ENCODE assay signal across 11 cellular contexts in the genomic region with DNA sequence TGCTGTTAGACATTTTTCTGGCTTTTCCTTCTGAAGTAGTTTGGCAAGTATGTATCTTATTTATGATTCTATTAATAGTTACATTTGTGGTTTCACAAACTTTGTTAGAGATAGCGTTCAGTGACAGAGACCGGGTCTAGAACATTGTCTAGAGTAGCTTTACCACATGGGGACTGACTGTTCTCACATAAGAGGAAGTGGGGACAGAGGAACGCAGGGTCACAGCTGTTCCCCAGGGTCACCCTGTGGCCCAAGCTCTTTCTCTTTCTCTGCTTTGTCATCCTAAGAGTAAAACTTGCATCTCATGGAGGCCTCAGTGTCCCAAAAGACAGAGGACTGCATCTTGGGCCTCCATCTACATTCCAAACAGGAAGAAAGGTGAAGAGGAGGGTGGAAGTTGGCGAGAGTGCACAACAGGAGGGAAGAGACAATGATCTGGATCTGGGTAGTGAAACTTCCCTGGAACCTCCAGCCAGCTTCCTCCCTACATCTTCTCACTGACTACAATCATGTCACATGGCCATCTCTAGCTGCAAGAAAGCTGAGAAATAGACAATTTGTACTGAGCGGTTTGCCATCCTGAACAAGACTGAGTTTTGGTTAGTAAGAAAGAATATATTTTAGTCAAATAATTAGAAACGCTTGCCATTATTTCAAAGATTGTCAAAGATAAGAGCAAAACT.
A peak's percentile ranks its signal among the peaks of the same experiment; 100 is the strongest.
DNase-seq lines count a peak whose midpoint lies in the region; ATAC-seq, FAIRE-seq and TF ChIP-seq lines count a peak whose summit lies in the region.
"Had no signal": no experiment of that assay in that cellular context is flagged by ENCODE, and none has a peak within 500 bp of the region (broad histone marks: within the 10 kb centered on the region; RNA-seq: fewer than 3 reads in every experiment).

No MANE protein-coding gene starts in this region.

- DNase-seq in retina: no peak
- DNase-seq in urothelium cell line (ENCODE audit: low spot score): no peak
- no peak for DNase-seq in activated naive CD4-positive, alpha-beta T cell treated with anti-CD3 and anti-CD28 coated beads, Interleukin-2, amount 50 U/mL, for 72 hours (ENCODE audit: low spot score in 2 of 2)
- DNase-seq in activated CD4-positive, alpha-beta T cell treated with anti-CD3 and anti-CD28 coated beads, Interleukin-2, amount 50 U/mL, for 4 hours: no peak
- DNase-seq: CD4-positive, alpha-beta memory T cell had no signal

- H3K36me3 Mint-ChIP-seq in activated naive CD4-positive, alpha-beta T cell treated with anti-CD3 and anti-CD28 coated beads, Interleukin-2, amount 50 U/mL, for 72 hours: peaks cover 5 to 13% of the 10 kb centered on the region in 2 donors
- H3K36me3 Mint-ChIP-seq: brain had no signal

- H3K27me3 ChIP-seq in gastroesophageal sphincter: no peaks in the 10 kb centered on the region
- H3K27me3 ChIP-seq: suprapubic skin had no signal

- no peak for TF ChIP-seq EP300 in gastroesophageal sphincter (IDR thresholded peaks at IDR 0.05)

- no peaks in the 10 kb centered on the region for H3K36me3 ChIP-seq in gastroesophageal sphincter
- H3K36me3 ChIP-seq: suprapubic skin had no signal

- H3K4me3 ChIP-seq in gastroesophageal sphincter: no peak overlapping the region
- H3K4me3 ChIP-seq: suprapubic skin had no signal

- H3K27ac ChIP-seq in gastroesophageal sphincter: no peak overlapping the region
- H3K27ac ChIP-seq: suprapubic skin had no signal

- TF ChIP-seq POLR2A in gastroesophageal sphincter (IDR thresholded peaks at IDR 0.05): no peak

- TF ChIP-seq CTCF in gastroesophageal sphincter (IDR thresholded peaks at IDR 0.05): no peak

- H3K9me3 Mint-ChIP-seq in activated naive CD4-positive, alpha-beta T cell treated with anti-CD3 and anti-CD28 coated beads, Interleukin-2, amount 50 U/mL, for 72 hours: peaks cover 20 to 22% of the 10 kb centered on the region in 2 donors

- no peak for FAIRE-seq in urothelium cell line (lab: Jason Lieb, UNC)

- ATAC-seq in GM18517 (IDR thresholded peaks at IDR 0.05; ENCODE audit: unreplicated experiment): peak; percentile 98
- peak; percentile 95 for ATAC-seq in GM21515 (IDR thresholded peaks at IDR 0.05; ENCODE audit: unreplicated experiment)
- ATAC-seq in HG03342 (IDR thresholded peaks at IDR 0.05; ENCODE audit: unreplicated experiment): peak; percentile 99
- peak; percentile 76 for ATAC-seq in gastroesophageal sphincter
- ATAC-seq in activated naive CD4-positive, alpha-beta T cell treated with anti-CD3 and anti-CD28 coated beads, Interleukin-2, amount 50 U/mL, for 72 hours: no peak

- H3K4me1 ChIP-seq in gastroesophageal sphincter: no peaks in the 10 kb centered on the region

- WGBS in gastroesophageal sphincter (ENCODE audit: low coverage in 1 of 2), 2 donors: 73 to 77% methylated on average over 4 to 5 of the region's 6 CpGs

- H3K9me3 ChIP-seq in gastroesophageal sphincter: no peaks in the 10 kb centered on the region
- H3K9me3 ChIP-seq: suprapubic skin had no signal

- no peak overlapping the region for H3K27ac Mint-ChIP-seq in activated naive CD4-positive, alpha-beta T cell treated with anti-CD3 and anti-CD28 coated beads, Interleukin-2, amount 50 U/mL, for 72 hours
- H3K27ac Mint-ChIP-seq: brain; CD4-positive, alpha-beta memory T cell had no signal

Comparison
In these comparisons a context has a peak if more than half of its experiments do, and no peak if none do; other contexts are left out.
1. ATAC-seq: peak in GM18517 (single experiment), GM21515 (single experiment), HG03342 (single experiment) and gastroesophageal sphincter (single experiment); none in activated naive CD4-positive, alpha-beta T cell treated with anti-CD3 and anti-CD28 coated beads, Interleukin-2, amount 50 U/mL, for 72 hours (0 of 2).